In genomic region chr5:90793183-90793582, GRCh38 we compare ENCODE assay signal across 22 cellular contexts.
DNase-seq lines count a peak whose midpoint lies in the region; ATAC-seq, FAIRE-seq and TF ChIP-seq lines count a peak whose summit lies in the region.
"Had no signal": no experiment of that assay in that cellular context is flagged by ENCODE, and none has a peak within 500 bp of the region (broad histone marks: within the 10 kb centered on the region; RNA-seq: fewer than 3 reads in every experiment).

No MANE protein-coding gene starts in this region.

- no peak overlapping the region for H3K4me3 ChIP-seq in SK-N-SH (ENCODE audit: low read depth in 2 of 2, low read length in 1 of 2)
- H3K4me3 ChIP-seq in fibroblast of pulmonary artery (replicated peaks; ENCODE audit: low read depth, low read length): no peak overlapping the region
- H3K4me3 ChIP-seq in HepG2 (replicated peaks in 1 of 3; ENCODE audit: insufficient read depth in 1 of 3, low read depth in 2 of 3, low read length in 3 of 3): no peak overlapping the region
- H3K4me3 ChIP-seq: left lung, right atrium auricular region, SK-N-MC, suprapubic skin had no signal

- no peaks in the 10 kb centered on the region for H3K79me2 ChIP-seq in SK-N-SH (ENCODE audit: insufficient read depth)
- no peaks in the 10 kb centered on the region for H3K79me2 ChIP-seq in HepG2 (ENCODE audit: insufficient read depth, low read length)

- in situ Hi-C loops in HepG2 (cut with HindIII; ENCODE audit: extremely low pct_ligation_motif_present, low pct_unique_long_range_greater_than_20kb): no loop called here

- no peaks in the 10 kb centered on the region for H3F3A ChIP-seq in SK-N-SH (replicated peaks; ENCODE audit: insufficient read depth)

- H3K4me2 ChIP-seq in SK-N-SH (no peak overlapping the region), HepG2 (ENCODE audit: low read depth, low read length) (no peak overlapping the region)

- H2AFZ ChIP-seq in SK-N-SH (ENCODE audit: low read depth) (no peak overlapping the region), HepG2 (ENCODE audit: low read length) (no peak overlapping the region)

- no peak for TF ChIP-seq EP300 in SK-N-SH (IDR thresholded peaks at IDR 0.05; ENCODE audit: borderline replicate concordance in 1 of 2, low read depth in 1 of 2, low read length in 1 of 2)
- TF ChIP-seq EP300 in HepG2 (IDR thresholded peaks at IDR 0.05; ENCODE audit: low read depth in 2 of 2, low read length in 2 of 2): no peak
- TF ChIP-seq EP300 in HepG2 (CRISPR knock-in tag; IDR thresholded peaks at IDR 0.05; ENCODE audit: borderline replicate concordance): no peak

- TF ChIP-seq CTCF in 22Rv1 (IDR thresholded peaks at IDR 0.05) (peak; percentile 7; the same call in 1 of the 2 replicates), SK-N-SH (IDR thresholded peaks at IDR 0.05) (peak; percentile 31), fibroblast of pulmonary artery (IDR thresholded peaks at IDR 0.05; ENCODE audit: low read length, missing control alignments) (peak; percentile 26), HepG2 (CRISPR knock-in tag; IDR thresholded peaks at IDR 0.05) (no peak)

- no peak for ATAC-seq in HepG2
- ATAC-seq: left lung had no signal

- no peaks in the 10 kb centered on the region for H3K9me2 ChIP-seq in SK-N-SH

- no peak for TF ChIP-seq RAD21 in SK-N-SH (IDR thresholded peaks at IDR 0.05; ENCODE audit: low read length)
- TF ChIP-seq RAD21 in HepG2 (CRISPR knock-in tag; IDR thresholded peaks at IDR 0.05): no peak

- WGBS in SK-N-SH (ENCODE audit: low lambda C conversion rate): 52% methylated on average over 2 of the region's 2 CpGs
- WGBS in HepG2 (ENCODE audit: low lambda C conversion rate): 24% methylated on average over 2 of the region's 2 CpGs

- H3K9ac ChIP-seq in SK-N-SH (no peak overlapping the region), HepG2 (ENCODE audit: insufficient read depth, low read depth, low read length) (no peak overlapping the region)

- TF ChIP-seq POLR2A in HepG2 (IDR thresholded peaks at IDR 0.05; ENCODE audit: insufficient read depth in 1 of 2, low read depth in 2 of 2, low read length in 2 of 2): no peak

- BruUV-seq in HepG2 (replicated peaks; lab: Mats Ljungman, UMichigan): no TSS peak

- intact Hi-C loops in HepG2 (cut with micrococcal nuclease; ENCODE audit: unreplicated experiment): no loop called here

- H3K27ac ChIP-seq in 22Rv1: no peak overlapping the region
- H3K27ac ChIP-seq in SK-N-SH (ENCODE audit: low read depth in 2 of 2, low read length in 1 of 2): no peak overlapping the region
- no peak overlapping the region for H3K27ac ChIP-seq in HepG2 (ENCODE audit: extremely low read length, insufficient read depth, low read length)
- H3K27ac ChIP-seq: epithelial cell of prostate, left lung, right atrium auricular region, SK-N-MC, suprapubic skin had no signal

- POLR2A ChIA-PET in SK-N-SH (lab: Yijun Ruan, JAX) (no interaction called here), HepG2 (lab: Yijun Ruan, JAX) (no interaction called here)

- H3K36me3 ChIP-seq in SK-N-SH (replicated peaks in 1 of 2; ENCODE audit: control insufficient read depth in 1 of 2, insufficient read depth in 2 of 2, low read length in 1 of 2) (no peaks in the 10 kb centered on the region), HepG2 (replicated peaks in 1 of 2; ENCODE audit: control insufficient read depth in 1 of 2, insufficient read depth in 2 of 2, low read length in 2 of 2) (no peaks in the 10 kb centered on the region)
- H3K36me3 ChIP-seq: left lung, right atrium auricular region, suprapubic skin had no signal

- no peaks in the 10 kb centered on the region for H3K4me1 ChIP-seq in SK-N-SH (ENCODE audit: control insufficient read depth in 1 of 2, insufficient read depth in 2 of 2, low read depth in 1 of 2, low read length in 1 of 2)
- H3K4me1 ChIP-seq in HepG2 (ENCODE audit: insufficient read depth, low read length): peaks cover 13% of the 10 kb centered on the region
- H3K4me1 ChIP-seq: left lung, right atrium auricular region, suprapubic skin had no signal

- H3K27me3 ChIP-seq in SK-N-SH (ENCODE audit: insufficient read depth): no peaks in the 10 kb centered on the region; the same call in 1 of the 2 replicates
- H3K27me3 ChIP-seq in HepG2 (ENCODE audit: control insufficient read depth in 1 of 2, insufficient read depth in 2 of 2, low read length in 2 of 2): no peaks in the 10 kb centered on the region; a peak in 1 of 5 replicates
- H3K27me3 ChIP-seq: left lung, right atrium auricular region, suprapubic skin had no signal

- CTCF ChIA-PET in SK-N-SH (lab: Yijun Ruan, JAX) (interaction anchor here (0.7 to 3.2 kb wide), 9 partner anchors 9 to 626 kb away, joined by 3 to 20 read pairs (median 5); no protein-coding TSS in a partner anchor), HepG2 (lab: Yijun Ruan, JAX; ENCODE audit: low intra/inter-chr PET ratio, low total read pairs) (no interaction called here)

- H3K9me3 ChIP-seq in SK-N-SH (no peaks in the 10 kb centered on the region), HepG2 (ENCODE audit: low read length) (no peaks in the 10 kb centered on the region)

- FAIRE-seq in HepG2 (lab: Jason Lieb, UNC): no peak
- FAIRE-seq in RCC 7860 (lab: Jason Lieb, UNC): no peak

- H4K20me1 ChIP-seq in SK-N-SH (ENCODE audit: insufficient read depth): no peaks in the 10 kb centered on the region
- H4K20me1 ChIP-seq in HepG2 (ENCODE audit: insufficient read depth, low read length): no peaks in the 10 kb centered on the region

- DNase-seq in Kasumi-1 (lab: John Stamatoyannopoulos, UW) (peak; percentile 3 to 30), SK-N-SH (no peak), fibroblast of pulmonary artery (ENCODE audit: low read depth) (no peak), NCI-H524 treated with DMSO at 0.1 percent for 48 hours (lab: John Stamatoyannopoulos, UW) (no peak), HepG2 (ENCODE audit: low spot score) (no peak), foreskin melanocyte (no peak), RCC 7860 (ENCODE audit: low spot score) (no peak)
- DNase-seq: activated CD4-positive, alpha-beta T cell treated with anti-CD3 and anti-CD28 coated beads for 1 hour; activated naive CD8-positive, alpha-beta T cell treated with anti-CD3 and anti-CD28 coated beads, Interleukin-2, amount 10 ng/mL, durations not matched to agents 7 days and 5 days; CD4-positive, alpha-beta T cell; dermis blood vessel endothelial cell; H9; KBM-7; left lung; NCI-H1417; NCI-H524; T-helper 9 cell had no signal

TF ChIP-seq in SK-N-SH, 30 proteins besides CTCF, POLR2A, EP300 and RAD21 (continues in another document):
- no peak for TF ChIP-seq TCF12 (IDR thresholded peaks at IDR 0.05)
- TF ChIP-seq EZH2phosphoT487 (IDR thresholded peaks at IDR 0.05; ENCODE audit: borderline replicate concordance, low read depth): no peak
- no peak for TF ChIP-seq SMC3 (IDR thresholded peaks at IDR 0.05; ENCODE audit: low read depth, low read length)
- no peak for TF ChIP-seq REST (IDR thresholded peaks at IDR 0.05; ENCODE audit: low read depth, low read length)

TF ChIP-seq in HepG2, 621 proteins besides CTCF, POLR2A, EP300 and RAD21 (continues in another document):
- TF ChIP-seq KDM2A (CRISPR knock-in tag; IDR thresholded peaks at IDR 0.05; ENCODE audit: borderline replicate concordance, low read depth) (no peak), MEIS2 (CRISPR knock-in tag; IDR thresholded peaks at IDR 0.05) (no peak), ZXDC (CRISPR knock-in tag; IDR thresholded peaks at IDR 0.05) (no peak), KDM5A (IDR thresholded peaks at IDR 0.05; ENCODE audit: borderline replicate concordance, low read length) (no peak), SNAI1 (CRISPR knock-in tag; IDR thresholded peaks at IDR 0.05; ENCODE audit: borderline replicate concordance) (no peak), ZNF460 (CRISPR knock-in tag; IDR thresholded peaks at IDR 0.05; ENCODE audit: borderline replicate concordance) (no peak), U2AF2 (IDR thresholded peaks at IDR 0.05; ENCODE audit: low read depth, low read length) (no peak), ZBTB49 (CRISPR knock-in tag; IDR thresholded peaks at IDR 0.05; ENCODE audit: borderline replicate concordance) (no peak), NR2F1 (CRISPR knock-in tag; IDR thresholded peaks at IDR 0.05) (no peak)

Comparison
In these comparisons a context has a peak if more than half of its experiments do, and no peak if none do; other contexts are left out.
1. DNase-seq: peak in Kasumi-1 (2 of 2); none in SK-N-SH (single experiment), fibroblast of pulmonary artery (single experiment), NCI-H524 treated with DMSO at 0.1 percent for 48 hours (single experiment), HepG2 (single experiment), foreskin melanocyte (single experiment) and RCC 7860 (single experiment).